ENCODE assay signal across 20 cellular contexts in genomic region chr15:31049122-31049521, GRCh38. TPM values are rescaled to one million over a fixed set of nuclear protein-coding genes. Genes with fewer than 3 reads are reported as not detected.
DNase-seq lines count a peak whose midpoint lies in the region; ATAC-seq, FAIRE-seq and TF ChIP-seq lines count a peak whose summit lies in the region.
"Had no signal": no experiment of that assay in that cellular context is flagged by ENCODE, and none has a peak within 500 bp of the region (broad histone marks: within the 10 kb centered on the region; RNA-seq: fewer than 3 reads in every experiment).

No MANE protein-coding gene starts in this region.

- intact Hi-C loops in activated B cell treated with CpG ODN at 0.5 μM for 24 hours (cut with micrococcal nuclease): loop anchor here (2.0 to 5.0 kb wide), 4 partner anchors 18 to 57 kb away; partner anchors contain the start of gene MTMR10

- POLR2A ChIA-PET in activated B cell treated with CpG ODN at 0.5 μM for 24 hours (lab: Charles Lee): interaction anchor here (0.6 to 2.8 kb wide), 6 partner anchors 8 to 64 kb away, joined by 3 to 10 read pairs (median 6); partner anchors contain the start of gene MTMR10

- no peaks in the 10 kb centered on the region for H3K9me3 Mint-ChIP-seq in activated B cell treated with CpG ODN at 0.5 μM for 24 hours
- H3K9me3 Mint-ChIP-seq in stimulated activated naive B cell treated with anti-CD40 and anti-IgM and Interleukin-4, amounts not matched to agents 10 μg/mL and 1 μg/mL and 100 μg/mL, for 72 hours: no peaks in the 10 kb centered on the region
- H3K9me3 Mint-ChIP-seq: activated T-helper 17 cell treated with anti-CD3 and anti-CD28 coated beads, Interleukin-2, amount 50 U/mL, for 72 hours; stimulated activated effector memory CD8-positive, alpha-beta T cell treated with anti-CD3 and anti-CD28 coated beads, Interleukin-12 subunit alpha, Interleukin-12 subunit beta, amount 100 ng/mL, for 72 hours had no signal

- ATAC-seq in activated B cell treated with CpG ODN at 0.5 μM for 24 hours (ENCODE audit: low read depth) (peak; percentile 41), HG03025 (IDR thresholded peaks at IDR 0.05; ENCODE audit: low FRiP score, unreplicated experiment) (no peak)
- peak; percentile 33 to 62 for ATAC-seq in stimulated activated naive B cell treated with anti-CD40 and anti-IgM and Interleukin-4, amounts not matched to agents 10 μg/mL and 1 μg/mL and 100 μg/mL, for 72 hours (replicated peaks)
- ATAC-seq: activated T-helper 17 cell treated with anti-CD3 and anti-CD28 coated beads, Interleukin-2, amount 50 U/mL, for 72 hours; HCT116; stimulated activated effector memory CD8-positive, alpha-beta T cell treated with anti-CD3 and anti-CD28 coated beads, Interleukin-12 subunit alpha, Interleukin-12 subunit beta, amount 100 ng/mL, for 72 hours had no signal

- no peak for FAIRE-seq in urothelium cell line (lab: Jason Lieb, UNC)
- FAIRE-seq: colon had no signal

- H3K36me3 Mint-ChIP-seq in activated B cell treated with CpG ODN at 0.5 μM for 24 hours (ENCODE audit: low read depth): no peaks in the 10 kb centered on the region
- H3K36me3 Mint-ChIP-seq in stimulated activated naive B cell treated with anti-CD40 and anti-IgM and Interleukin-4, amounts not matched to agents 10 μg/mL and 1 μg/mL and 100 μg/mL, for 72 hours: peaks cover 0 to 3% of the 10 kb centered on the region in 2 donors
- H3K36me3 Mint-ChIP-seq: stimulated activated effector memory CD8-positive, alpha-beta T cell treated with anti-CD3 and anti-CD28 coated beads, Interleukin-12 subunit alpha, Interleukin-12 subunit beta, amount 100 ng/mL, for 72 hours had no signal

- peak overlapping the region; percentile 89 for H3K27ac Mint-ChIP-seq in activated B cell treated with CpG ODN at 0.5 μM for 24 hours
- H3K27ac Mint-ChIP-seq in stimulated activated naive B cell treated with anti-CD40 and anti-IgM and Interleukin-4, amounts not matched to agents 10 μg/mL and 1 μg/mL and 100 μg/mL, for 72 hours: peak overlapping the region; percentile 87
- H3K27ac Mint-ChIP-seq: activated T-helper 17 cell treated with anti-CD3 and anti-CD28 coated beads, Interleukin-2, amount 50 U/mL, for 72 hours had no signal

- peak; percentile 41 for DNase-seq in SIG-M5 treated with dmso at 0.1 percent for 504 hours (lab: John Stamatoyannopoulos, UW; ENCODE audit: unreplicated experiment)
- no peak for DNase-seq in SIG-M5 (lab: John Stamatoyannopoulos, UW)
- peak; percentile 72 for DNase-seq in NB4 (ENCODE audit: low read depth)
- no peak for DNase-seq in activated B cell treated with CpG ODN at 0.5 μM for 24 hours
- DNase-seq in stimulated activated naive B cell treated with anti-CD40 and anti-IgM and Interleukin-4, amounts not matched to agents 10 μg/mL and 1 μg/mL and 100 μg/mL, for 72 hours: no peak
- DNase-seq in urothelium cell line (ENCODE audit: low spot score): no peak
- no peak for DNase-seq in NCI-H2196 (lab: John Stamatoyannopoulos, UW; ENCODE audit: unreplicated experiment)
- DNase-seq: activated CD4-positive, CD25-positive, alpha-beta regulatory T cell; brain microvascular endothelial cell; NCI-H1092; NCI-H2081; right lobe of liver; tibial artery had no signal

- CTCF ChIA-PET in activated B cell treated with CpG ODN at 0.5 μM for 24 hours (lab: Charles Lee): interaction anchor here (1.2 kb wide), 1 partner anchor 22 kb away, joined by 4 read pairs; no protein-coding TSS in a partner anchor

- H3K4me3 ChIP-seq in NB4 (ENCODE audit: low read depth, low read length): no peak overlapping the region
- H3K4me3 ChIP-seq: right lobe of liver, tibial artery had no signal

- H3K27me3 Mint-ChIP-seq in activated B cell treated with CpG ODN at 0.5 μM for 24 hours: no peaks in the 10 kb centered on the region
- no peaks in the 10 kb centered on the region for H3K27me3 Mint-ChIP-seq in stimulated activated naive B cell treated with anti-CD40 and anti-IgM and Interleukin-4, amounts not matched to agents 10 μg/mL and 1 μg/mL and 100 μg/mL, for 72 hours

- TF ChIP-seq POLR2A in NB4 (IDR thresholded peaks at IDR 0.05; ENCODE audit: extremely low read depth, insufficient read length): no peak

- H3K4me1 Mint-ChIP-seq in activated B cell treated with CpG ODN at 0.5 μM for 24 hours: peaks cover 68% of the 10 kb centered on the region
- peaks cover 37 to 42% of the 10 kb centered on the region in 2 donors for H3K4me1 Mint-ChIP-seq in stimulated activated naive B cell treated with anti-CD40 and anti-IgM and Interleukin-4, amounts not matched to agents 10 μg/mL and 1 μg/mL and 100 μg/mL, for 72 hours

- H3K4me3 Mint-ChIP-seq in activated B cell treated with CpG ODN at 0.5 μM for 24 hours: peak overlapping the region; percentile 73
- H3K4me3 Mint-ChIP-seq in stimulated activated naive B cell treated with anti-CD40 and anti-IgM and Interleukin-4, amounts not matched to agents 10 μg/mL and 1 μg/mL and 100 μg/mL, for 72 hours: peak overlapping the region; percentile 11 to 48
- H3K4me3 Mint-ChIP-seq: activated T-helper 17 cell treated with anti-CD3 and anti-CD28 coated beads, Interleukin-2, amount 50 U/mL, for 72 hours; stimulated activated effector memory CD8-positive, alpha-beta T cell treated with anti-CD3 and anti-CD28 coated beads, Interleukin-12 subunit alpha, Interleukin-12 subunit beta, amount 100 ng/mL, for 72 hours had no signal

- TF ChIP-seq CTCF in NB4 (IDR thresholded peaks at IDR 0.05; ENCODE audit: low read depth, low read length) (no peak), activated B cell treated with CpG ODN at 0.5 μM for 24 hours (IDR thresholded peaks at IDR 0.05) (no peak)

RNA-seq across cellular contexts. Expression of gene TRPM1, which starts 52.4 kb away (rescaled TPM):
- 0.05 TPM in 1 of 2 replicates, not detected in the other for total RNA-seq in activated B cell treated with CpG ODN at 0.5 μM for 24 hours
- total RNA-seq: activated T-helper 17 cell treated with anti-CD3 and anti-CD28 coated beads, Interleukin-2, amount 50 U/mL, for 72 hours; NCI-H460; right lobe of liver; T-helper 1 cell treated with Interleukin-12 subunit alpha and Interleukin-12 subunit beta and Interleukin-4 antibody, amounts not matched to agents 30 ng/mL and 1 ng/mL, for 36 hours had no signal

RNA-seq across cellular contexts. Expression of gene MTMR10, which starts 57.7 kb away (rescaled TPM):
- 39.3 and 42.5 TPM in 2 replicates for total RNA-seq in activated B cell treated with CpG ODN at 0.5 μM for 24 hours

Comparison
In these comparisons a context has a peak if more than half of its experiments do, and no peak if none do; other contexts are left out.
1. DNase-seq: peak in SIG-M5 treated with dmso at 0.1 percent for 504 hours (single experiment) and NB4 (single experiment); none in SIG-M5 (single experiment), activated B cell treated with CpG ODN at 0.5 μM for 24 hours (single experiment), stimulated activated naive B cell treated with anti-CD40 and anti-IgM and Interleukin-4, amounts not matched to agents 10 μg/mL and 1 μg/mL and 100 μg/mL, for 72 hours (single experiment), urothelium cell line (single experiment) and NCI-H2196 (single experiment).